Comparison of ENCODE assay signal across 8 cellular contexts in the genomic region with DNA sequence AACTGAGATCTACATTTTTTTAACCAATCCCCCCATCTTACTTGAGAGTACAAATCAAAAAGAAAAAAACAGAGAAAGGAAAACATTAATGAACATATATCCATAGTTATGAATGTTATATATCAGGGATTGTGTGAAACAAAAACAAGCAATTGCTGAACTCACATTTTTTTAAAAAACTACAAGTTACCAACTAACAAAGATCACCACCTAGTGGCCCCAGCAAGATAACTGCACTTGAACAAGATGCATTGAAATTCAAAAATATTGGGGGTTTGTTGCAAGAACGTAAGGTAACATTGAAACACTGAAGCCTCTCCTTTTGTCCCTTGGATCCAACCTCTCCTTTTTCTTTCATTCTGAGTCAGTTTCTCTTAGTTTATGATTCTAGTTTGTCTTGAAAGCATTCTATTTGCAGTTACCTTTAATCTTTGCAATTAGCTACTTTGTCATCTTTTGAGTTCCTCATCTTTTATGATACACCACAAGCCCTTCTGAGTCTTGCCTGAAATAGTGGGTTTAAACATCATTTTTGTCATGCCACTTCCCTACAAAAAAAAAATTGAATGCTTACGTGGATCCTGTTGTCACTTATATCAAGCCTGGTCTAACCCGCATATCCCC.
A peak's percentile ranks its signal among the peaks of the same experiment; 100 is the strongest.
DNase-seq lines count a peak whose midpoint lies in the region; ATAC-seq, FAIRE-seq and TF ChIP-seq lines count a peak whose summit lies in the region.

No MANE protein-coding gene starts in this region.

- no peak overlapping the region for H3K27ac Mint-ChIP-seq in activated CD4-positive, alpha-beta memory T cell treated with anti-CD3 and anti-CD28 coated beads for 36 hours

- SMC1A ChIA-PET in GM12878 (lab: Charles Lee; ENCODE audit: uncharacterized antibody, unreplicated experiment) = no interaction called here

- TF ChIP-seq POLR2A in GM12878 (IDR thresholded peaks at IDR 0.05; ENCODE audit: low read depth, low read length) = no peak
- TF ChIP-seq POLR2A in right lobe of liver (IDR thresholded peaks at IDR 0.05) = no peak

- H3K27ac ChIP-seq in GM12878 (ENCODE audit: control insufficient read depth, insufficient read depth) (no peak overlapping the region), right lobe of liver (no peak overlapping the region)

- no peaks in the 10 kb centered on the region for H3K36me3 Mint-ChIP-seq in activated CD4-positive, alpha-beta memory T cell treated with anti-CD3 and anti-CD28 coated beads for 36 hours

- intact Hi-C loops in GM12878 (cut with micrococcal nuclease; ENCODE audit: unreplicated experiment) = loop anchor here (10.0 kb wide), 1 partner anchor 208 kb away; no protein-coding TSS in a partner anchor
- intact Hi-C loops in right lobe of liver (cut with DNase I) = no loop called here
- intact Hi-C loops in activated CD4-positive, alpha-beta memory T cell treated with anti-CD3 and anti-CD28 coated beads for 36 hours (cut with micrococcal nuclease) = loop anchor here (5.0 kb wide), 1 partner anchor 1261 kb away; no protein-coding TSS in a partner anchor

- H3K4me2 ChIP-seq in GM12878 (ENCODE audit: control insufficient read depth, insufficient read depth) = no peak overlapping the region

- in situ Hi-C loops in GM12878 (cut with MboI) = no loop called here

- H3K36me3 ChIP-seq in GM12878 (ENCODE audit: control insufficient read depth in 2 of 2, insufficient read depth in 2 of 2, low read length in 1 of 2) (no peaks in the 10 kb centered on the region), right lobe of liver (no peaks in the 10 kb centered on the region)

- no peaks in the 10 kb centered on the region for H3K4me1 Mint-ChIP-seq in activated CD4-positive, alpha-beta memory T cell treated with anti-CD3 and anti-CD28 coated beads for 36 hours (ENCODE audit: low read depth)

- H3K9ac ChIP-seq in GM12878 (ENCODE audit: control insufficient read depth, insufficient read depth, low read length) = no peak overlapping the region

- peak; percentile 74 for ATAC-seq in GM21367 (IDR thresholded peaks at IDR 0.05; ENCODE audit: unreplicated experiment)
- peak; percentile 49; the same call in 2 of the 3 replicates for ATAC-seq in GM12878
- ATAC-seq in right lobe of liver = peak in 2 of 4 donors; percentile 28 to 32

- H3K4me1 ChIP-seq in GM12878 (ENCODE audit: control insufficient read depth, insufficient read depth, low read length) (no peaks in the 10 kb centered on the region; the same call in 1 of the 2 replicates), right lobe of liver (no peaks in the 10 kb centered on the region)

- H3K27me3 Mint-ChIP-seq in activated CD4-positive, alpha-beta memory T cell treated with anti-CD3 and anti-CD28 coated beads for 36 hours = peaks cover 6% of the 10 kb centered on the region

- POLR2A ChIA-PET in GM12878 (lab: Charles Lee) = no interaction called here
- POLR2A ChIA-PET in activated CD4-positive, alpha-beta memory T cell treated with anti-CD3 and anti-CD28 coated beads for 36 hours (lab: Charles Lee) = no interaction called here

- peaks cover 5% of the 10 kb centered on the region for H3K9me3 Mint-ChIP-seq in activated CD4-positive, alpha-beta memory T cell treated with anti-CD3 and anti-CD28 coated beads for 36 hours

- RAD21 ChIA-PET in GM12878 (lab: Charles Lee; ENCODE audit: unreplicated experiment) = no interaction called here

- CTCF ChIA-PET in GM12878 (lab: Yijun Ruan, JAX) = interaction anchor here (0.8 to 4.0 kb wide), 5 partner anchors 10 to 436 kb away, joined by 3 to 18 read pairs (median 5); no protein-coding TSS in a partner anchor
- CTCF ChIA-PET in activated CD4-positive, alpha-beta memory T cell treated with anti-CD3 and anti-CD28 coated beads for 36 hours (lab: Charles Lee) = no interaction called here

- BruUV-seq in GM12878 (replicated peaks; lab: Mats Ljungman, UMichigan) = no TSS peak

- H3K4me3 Mint-ChIP-seq in activated CD4-positive, alpha-beta memory T cell treated with anti-CD3 and anti-CD28 coated beads for 36 hours = no peak overlapping the region

- TF ChIP-seq CTCF in GM12878 (IDR thresholded peaks at IDR 0.05 in 2 of 3, conservative IDR thresholded peaks at IDR 0.05 in 1 of 3; ENCODE audit: control insufficient read depth in 2 of 3, extremely low read depth in 1 of 3, insufficient read depth in 1 of 3, low read depth in 3 of 3, low read length in 3 of 3) (peak; percentile 54 to 71 (median 63); a peak in 5 of 6 replicates), right lobe of liver (IDR thresholded peaks at IDR 0.05) (peak; percentile 44 to 54 (median 51))

- H3K9me3 ChIP-seq in GM12878 (replicated peaks; ENCODE audit: control insufficient read depth, insufficient read depth, low read length) (no peaks in the 10 kb centered on the region; the same call in 2 of the 3 replicates), right lobe of liver (no peaks in the 10 kb centered on the region)

- H3K4me3 ChIP-seq in GM12878 (no peak overlapping the region), right lobe of liver (no peak overlapping the region)

- no peaks in the 10 kb centered on the region for H4K20me1 ChIP-seq in GM12878 (ENCODE audit: control insufficient read depth, insufficient read depth)

- no peaks in the 10 kb centered on the region for H3K27me3 ChIP-seq in GM12878 (replicated peaks in 1 of 2; ENCODE audit: control insufficient read depth in 2 of 2, insufficient read depth in 2 of 2, low read length in 1 of 2)
- H3K27me3 ChIP-seq in right lobe of liver = no peaks in the 10 kb centered on the region

- no peaks in the 10 kb centered on the region for H3K79me2 ChIP-seq in GM12878 (ENCODE audit: control insufficient read depth, insufficient read depth, low read length)

- FAIRE-seq in GM12878 (lab: Jason Lieb, UNC) = peak; percentile 75

- no peak for TF ChIP-seq EP300 in GM12878 (IDR thresholded peaks at IDR 0.05; ENCODE audit: borderline replicate concordance in 1 of 2, control insufficient read depth in 1 of 2, low read depth in 2 of 2, low read length in 2 of 2)

- peak; percentile 23 for DNase-seq in COR-L47 (lab: John Stamatoyannopoulos, UW)
- DNase-seq in NCI-H1694 (lab: John Stamatoyannopoulos, UW) = peak; percentile 17
- DNase-seq in GM12878 (ENCODE audit: low read depth, low spot score) = no peak
- no peak for DNase-seq in right lobe of liver
- no peak for DNase-seq in NCI-H524 treated with DMSO at 0.1 percent for 48 hours (lab: John Stamatoyannopoulos, UW)
- DNase-seq in stimulated activated CD4-positive, alpha-beta T cell treated with anti-CD3 and anti-CD28 coated beads, Interleukin-2, amount 100 ng/mL, for 24 hours = no peak
- DNase-seq in activated CD4-positive, alpha-beta memory T cell treated with anti-CD3 and anti-CD28 coated beads for 36 hours = no peak

- H2AFZ ChIP-seq in GM12878 (ENCODE audit: control insufficient read depth, low read depth, low read length) = no peak overlapping the region

- peak; percentile 85 for TF ChIP-seq RAD21 in GM12878 (IDR thresholded peaks at IDR 0.05; ENCODE audit: insufficient read depth, low read depth, low read length)

- WGBS in GM12878 (ENCODE audit: insufficient coverage, insufficient replicate concordance, low lambda C conversion rate, missing lambda C conversion rate) = 49% methylated on average over 3 of the region's 3 CpGs
- 53% methylated on average over 3 of the region's 3 CpGs for WGBS in right lobe of liver (ENCODE audit: insufficient coverage, low coverage, low lambda C conversion rate, missing lambda C conversion rate)

TF ChIP-seq in GM12878, 131 proteins besides CTCF, POLR2A, EP300 and RAD21:
- TF ChIP-seq ZNF384 (IDR thresholded peaks at IDR 0.05; ENCODE audit: borderline replicate concordance, low read depth, low read length) (peak; percentile 72), SMC3 (IDR thresholded peaks at IDR 0.05; ENCODE audit: borderline replicate concordance, low read length) (peak; percentile 52; the same call in 1 of the 2 replicates)
- TF ChIP-seq, protein P1, sequence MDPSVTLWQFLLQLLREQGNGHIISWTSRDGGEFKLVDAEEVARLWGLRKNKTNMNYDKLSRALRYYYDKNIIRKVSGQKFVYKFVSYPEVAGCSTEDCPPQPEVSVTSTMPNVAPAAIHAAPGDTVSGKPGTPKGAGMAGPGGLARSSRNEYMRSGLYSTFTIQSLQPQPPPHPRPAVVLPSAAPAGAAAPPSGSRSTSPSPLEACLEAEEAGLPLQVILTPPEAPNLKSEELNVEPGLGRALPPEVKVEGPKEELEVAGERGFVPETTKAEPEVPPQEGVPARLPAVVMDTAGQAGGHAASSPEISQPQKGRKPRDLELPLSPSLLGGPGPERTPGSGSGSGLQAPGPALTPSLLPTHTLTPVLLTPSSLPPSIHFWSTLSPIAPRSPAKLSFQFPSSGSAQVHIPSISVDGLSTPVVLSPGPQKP (IDR thresholded peaks at IDR 0.05; ENCODE audit: low read depth, low read length) = no peak

Comparison
In these comparisons a context has a peak if more than half of its experiments do, and no peak if none do; other contexts are left out.
1. DNase-seq: peak in COR-L47 (single experiment) and NCI-H1694 (single experiment); none in GM12878 (single experiment), right lobe of liver (0 of 3), NCI-H524 treated with DMSO at 0.1 percent for 48 hours (single experiment), stimulated activated CD4-positive, alpha-beta T cell treated with anti-CD3 and anti-CD28 coated beads, Interleukin-2, amount 100 ng/mL, for 24 hours (0 of 2) and activated CD4-positive, alpha-beta memory T cell treated with anti-CD3 and anti-CD28 coated beads for 36 hours (single experiment).
2. intact Hi-C loops: an anchor here in GM12878 (10.0 kb wide) and activated CD4-positive, alpha-beta memory T cell treated with anti-CD3 and anti-CD28 coated beads for 36 hours (5.0 kb wide); none called in right lobe of liver.